Comparison of ENCODE assay signal across 8 cellular contexts in the genomic region with DNA sequence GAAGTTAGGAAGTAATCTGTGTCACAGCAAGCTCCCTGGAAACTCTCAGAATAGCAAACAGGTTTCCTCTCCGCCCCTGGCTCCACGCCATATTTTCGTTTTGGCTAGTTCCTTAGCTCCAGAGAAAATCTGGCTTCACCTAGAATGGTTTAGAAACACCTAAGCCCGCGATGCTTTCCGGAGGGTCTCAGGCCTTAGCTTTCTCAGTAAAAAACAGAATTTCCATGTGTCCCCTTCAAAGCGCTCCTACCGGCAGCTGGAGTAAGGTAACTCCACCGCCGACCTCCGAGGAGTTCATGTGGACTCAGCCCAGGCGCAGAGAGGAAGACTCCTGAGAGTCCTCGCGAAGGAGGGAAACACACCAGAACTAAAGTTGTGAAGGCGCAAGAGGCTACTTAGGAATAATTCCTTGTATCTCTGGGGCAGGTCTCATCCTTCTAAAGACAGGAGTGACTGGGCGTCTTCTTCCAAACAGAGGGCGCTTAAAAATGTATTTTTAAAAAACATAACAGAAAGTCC. TPM values are rescaled to one million over a fixed set of nuclear protein-coding genes. Genes with fewer than 3 reads are reported as not detected.
DNase-seq lines count a peak whose midpoint lies in the region; ATAC-seq, FAIRE-seq and TF ChIP-seq lines count a peak whose summit lies in the region.

No MANE protein-coding gene starts in this region.

- ATAC-seq in sciatic nerve = peak; percentile 25
- ATAC-seq in HG03565 (IDR thresholded peaks at IDR 0.05; ENCODE audit: unreplicated experiment) = no peak

- WGBS in GM23248 (ENCODE audit: low coverage in 1 of 2, low lambda C conversion rate in 2 of 2, missing lambda C conversion rate in 2 of 2), 2 experiments = 4% methylated on average over 17 of the region's 17 CpGs
- WGBS in iPS DF 6.9 (ENCODE audit: insufficient coverage, insufficient read length) = no CpG with 5 or more reads among the region's 17 CpGs

- H3K4me2 ChIP-seq in GM23248 (ENCODE audit: unreplicated experiment) = peak overlapping the region; percentile 84
- H3K4me2 ChIP-seq in astrocyte (ENCODE audit: low read length) = peak overlapping the region; percentile 87

- no peaks in the 10 kb centered on the region for H3K9me3 Mint-ChIP-seq in astrocyte (ENCODE audit: unreplicated experiment)

- no peak for TF ChIP-seq CTCF in AG09309 (IDR thresholded peaks at IDR 0.05; ENCODE audit: control insufficient read depth, insufficient read depth, low read depth, low read length, missing control alignments)
- TF ChIP-seq CTCF in astrocyte (IDR thresholded peaks at IDR 0.05; ENCODE audit: insufficient read depth, low read depth, low read length) = no peak

- in situ Hi-C loops in GM23248 (cut with MboI) = no loop called here

- no peak overlapping the region for H3K9ac ChIP-seq in GM23248
- H3K9ac ChIP-seq in astrocyte (ENCODE audit: low read length) = peak overlapping the region; percentile 39

- intact Hi-C loops in sciatic nerve (cut with DNase I) = no loop called here

- H3K4me1 Mint-ChIP-seq in astrocyte (ENCODE audit: low read depth, unreplicated experiment) = peaks cover 5% of the 10 kb centered on the region

- H3K79me2 ChIP-seq in GM23248 (ENCODE audit: insufficient read depth) (no peaks in the 10 kb centered on the region), astrocyte (ENCODE audit: insufficient read depth, low read length) (no peaks in the 10 kb centered on the region)

- H3K27ac Mint-ChIP-seq in astrocyte (ENCODE audit: unreplicated experiment) = peak overlapping the region; percentile 6

- H3K9me2 ChIP-seq in GM23248 (ENCODE audit: insufficient read depth) = no peaks in the 10 kb centered on the region

- H4K20me1 ChIP-seq in GM23248 (ENCODE audit: insufficient read depth) (no peaks in the 10 kb centered on the region), astrocyte (ENCODE audit: insufficient read depth, low read length) (no peaks in the 10 kb centered on the region)

- H3K27ac ChIP-seq in GM23248 = no peak overlapping the region
- no peak overlapping the region for H3K27ac ChIP-seq in astrocyte (ENCODE audit: low read depth, low read length)
- no peak overlapping the region for H3K27ac ChIP-seq in iPS DF 6.9 (ENCODE audit: low read length)

- peak overlapping the region; percentile 90 for H3K4me3 Mint-ChIP-seq in astrocyte (ENCODE audit: unreplicated experiment)

- H3K4me3 ChIP-seq in AG09309 (ENCODE audit: control insufficient read depth, low read depth, low read length) = peak overlapping the region; percentile 40
- H3K4me3 ChIP-seq in GM23248 = peak overlapping the region; percentile 68
- H3K4me3 ChIP-seq in astrocyte (ENCODE audit: insufficient read depth, low read depth, low read length) = peak overlapping the region; percentile 58
- peak overlapping the region; percentile 49; the same call in 1 of the 2 replicates for H3K4me3 ChIP-seq in iPS DF 6.9 (ENCODE audit: low read length)

- H3K36me3 Mint-ChIP-seq in astrocyte (ENCODE audit: low read depth, unreplicated experiment) = peaks cover 1% of the 10 kb centered on the region

- H3K36me3 ChIP-seq in GM23248 (ENCODE audit: low read depth) (no peaks in the 10 kb centered on the region), astrocyte (ENCODE audit: insufficient read depth, low read length) (no peaks in the 10 kb centered on the region), iPS DF 6.9 (ENCODE audit: control insufficient read depth, insufficient read depth, low read length) (no peaks in the 10 kb centered on the region)

- no peak for FAIRE-seq in astrocyte (lab: Jason Lieb, UNC)

- DNase-seq in AG09309 (ENCODE audit: low read depth) = no peak
- peak; percentile 37 for DNase-seq in GM23248
- DNase-seq in OCI-M1 (lab: John Stamatoyannopoulos, UW) = peak; percentile 76
- no peak for DNase-seq in astrocyte (ENCODE audit: low read depth)
- no peak for DNase-seq in iPS DF 6.9 (ENCODE audit: low read depth, low spot score)
- DNase-seq in sciatic nerve (ENCODE audit: low spot score) = peak; percentile 79
- DNase-seq in putamen (ENCODE audit: low spot score) = no peak

- H3K27me3 Mint-ChIP-seq in astrocyte (ENCODE audit: low read depth, unreplicated experiment) = peaks cover 9% of the 10 kb centered on the region

- no peaks in the 10 kb centered on the region for H3F3A ChIP-seq in GM23248 (ENCODE audit: insufficient read depth)

- H3K9me3 ChIP-seq in GM23248 (ENCODE audit: low read depth) = no peaks in the 10 kb centered on the region
- H3K9me3 ChIP-seq in astrocyte (ENCODE audit: insufficient read depth, low read depth, low read length) = no peaks in the 10 kb centered on the region
- H3K9me3 ChIP-seq in iPS DF 6.9 (ENCODE audit: control insufficient read depth, insufficient read depth, low read length) = no peaks in the 10 kb centered on the region

- peaks cover 26% of the 10 kb centered on the region for H3K27me3 ChIP-seq in GM23248 (replicated peaks; ENCODE audit: insufficient read depth)
- H3K27me3 ChIP-seq in astrocyte (ENCODE audit: insufficient read depth, low read length) = peaks cover 6% of the 10 kb centered on the region
- no peaks in the 10 kb centered on the region; the same call in 1 of the 2 replicates for H3K27me3 ChIP-seq in iPS DF 6.9 (ENCODE audit: control insufficient read depth, insufficient read depth, low read length)

- H3K4me1 ChIP-seq in GM23248 (ENCODE audit: insufficient read depth) (peaks cover 7% of the 10 kb centered on the region; the same call in 1 of the 2 replicates), astrocyte (ENCODE audit: insufficient read depth, low read length) (peaks cover 4% of the 10 kb centered on the region), iPS DF 6.9 (ENCODE audit: control insufficient read depth, insufficient read depth, low read length) (no peaks in the 10 kb centered on the region)

- H2AFZ ChIP-seq in GM23248 = peak overlapping the region; percentile 71
- peak overlapping the region; percentile 72 for H2AFZ ChIP-seq in astrocyte (ENCODE audit: low read depth, low read length)

RNA-seq across cellular contexts. Expression of a gene that starts 0.4 kb away (rescaled TPM):
- total RNA-seq in GM23248 (2014; rRNA removed; shearing (Covaris generic)) = 0.22 TPM in 1 of 2 replicates, not detected in the other
- 0.04 and 0.08 TPM in 2 replicates for polyA plus RNA-seq in GM23248 (2016; fragmentation: Nextera tagmentation; extraction: Ambion mirVana)
- total RNA-seq in astrocyte = 5.0 and 5.2 TPM in 2 replicates
- total RNA-seq in sciatic nerve = 16.8 TPM

Comparison
In these comparisons a context has a peak if more than half of its experiments do, and no peak if none do; other contexts are left out.
1. DNase-seq: peak in GM23248 (single experiment), OCI-M1 (single experiment) and sciatic nerve (single experiment); none in AG09309 (single experiment), astrocyte (single experiment), iPS DF 6.9 (single experiment) and putamen (single experiment).
2. Peak in every context shown above with its lines, with median percentiles within 50 percentile points of each other: H3K4me3 ChIP-seq.